Comparison of ENCODE assay signal across 20 cellular contexts in genomic region chr7:45391618-45392451, GRCh38.
DNase-seq lines count a peak whose midpoint lies in the region; ATAC-seq and TF ChIP-seq lines count a peak whose summit lies in the region.
"Had no signal": no experiment of that assay in that cellular context is flagged by ENCODE, and none has a peak within 500 bp of the region (broad histone marks: within the 10 kb centered on the region; RNA-seq: fewer than 3 reads in every experiment).

No MANE protein-coding gene starts in this region.

- no peaks in the 10 kb centered on the region for H3K4me1 ChIP-seq in HCT116 (ENCODE audit: control insufficient read depth in 1 of 2, insufficient read depth in 2 of 2, low read length in 2 of 2)
- H3K4me1 ChIP-seq in vagina: no peaks in the 10 kb centered on the region
- H3K4me1 ChIP-seq: BLaER1, Peyer's patch had no signal

- TF ChIP-seq POLR2A in HCT116 (IDR thresholded peaks at IDR 0.05; ENCODE audit: borderline replicate concordance, extremely low read depth, insufficient read depth, insufficient read length): no peak
- TF ChIP-seq POLR2A in vagina (IDR thresholded peaks at IDR 0.05): no peak

- no peak overlapping the region for H3K27ac Mint-ChIP-seq in activated CD4-positive, alpha-beta T cell treated with anti-CD3 and anti-CD28 coated beads, Interleukin-2, amount 10 ng/mL, durations not matched to agents 24 days and 14 days
- H3K27ac Mint-ChIP-seq in activated CD4-positive, alpha-beta T cell treated with anti-CD3 and anti-CD28 coated beads for 36 hours: no peak overlapping the region
- H3K27ac Mint-ChIP-seq: CD8-positive, alpha-beta T cell had no signal

- H3K27me3 ChIP-seq in HCT116 (ENCODE audit: insufficient read depth, low read length) (peaks cover 15% of the 10 kb centered on the region; the same call in 1 of the 2 replicates), vagina (no peaks in the 10 kb centered on the region)
- H3K27me3 ChIP-seq: BLaER1, Peyer's patch had no signal

- H3K4me3 ChIP-seq in HCT116 (replicated peaks in 1 of 2; ENCODE audit: low read depth in 1 of 2, low read length in 2 of 2) (no peak overlapping the region), vagina (no peak overlapping the region)
- H3K4me3 ChIP-seq: BLaER1, GM12878, Peyer's patch had no signal

- intact Hi-C loops in activated CD4-positive, alpha-beta T cell treated with anti-CD3 and anti-CD28 coated beads, Interleukin-2, amount 10 ng/mL, durations not matched to agents 24 days and 14 days (cut with micrococcal nuclease): no loop called here
- intact Hi-C loops in activated CD4-positive, alpha-beta T cell treated with anti-CD3 and anti-CD28 coated beads for 36 hours (cut with DNase I, micrococcal nuclease): no loop called here
- intact Hi-C loops in HCT116 (cut with micrococcal nuclease) (no loop called here), vagina (cut with DNase I) (no loop called here)

- no peak overlapping the region for H2AFZ ChIP-seq in HCT116 (ENCODE audit: low read depth, low read length, poor library complexity, severe bottlenecking)

- no peaks in the 10 kb centered on the region for H3K79me2 ChIP-seq in HCT116 (ENCODE audit: insufficient read depth, low read length)

- ATAC-seq in activated CD4-positive, alpha-beta T cell treated with anti-CD3 and anti-CD28 coated beads for 36 hours: no peak
- ATAC-seq in HCT116 (no peak), HG02759 (IDR thresholded peaks at IDR 0.05; ENCODE audit: unreplicated experiment) (no peak), GM21526 (IDR thresholded peaks at IDR 0.05; ENCODE audit: low FRiP score, unreplicated experiment) (no peak)
- ATAC-seq: CD8-positive, alpha-beta T cell; GM12878; Right ventricle myocardium inferior had no signal

- no peak for TF ChIP-seq RAD21 in HCT116 (IDR thresholded peaks at IDR 0.05; ENCODE audit: low read depth)

- DNase-seq in activated CD4-positive, alpha-beta T cell treated with anti-CD3 and anti-CD28 coated beads, Interleukin-2, amount 10 ng/mL, durations not matched to agents 24 days and 14 days: peak; percentile 44
- DNase-seq in activated CD4-positive, alpha-beta T cell treated with anti-CD3 and anti-CD28 coated beads for 36 hours: no peak
- DNase-seq in HCT116 (ENCODE audit: low read depth, low spot score) (no peak), ecto neural progenitor cell (ENCODE audit: low spot score) (peak; percentile 31), vagina (ENCODE audit: extremely low spot score in 2 of 2) (peak; percentile 65 to 93), cortex of kidney (lab: John Stamatoyannopoulos, UW) (no peak)
- DNase-seq: Calu3; CD8-positive, alpha-beta T cell; GF-D8; NCI-H1105 treated with DMSO at 0.1 percent for 48 hours; NCI-H1694; NCI-H2081 treated with DMSO at 0.1 percent for 48 hours; NCI-H748 treated with DMSO at 0.1 percent for 48 hours; NK-92 treated with Interleukin-12 subunit alpha and Interleukin-12 subunit beta, amount 100 ng/mL, for 24 hours; Peyer's patch had no signal

- H3K36me3 Mint-ChIP-seq in activated CD4-positive, alpha-beta T cell treated with anti-CD3 and anti-CD28 coated beads, Interleukin-2, amount 10 ng/mL, durations not matched to agents 24 days and 14 days (ENCODE audit: low read depth): no peaks in the 10 kb centered on the region
- H3K36me3 Mint-ChIP-seq in activated CD4-positive, alpha-beta T cell treated with anti-CD3 and anti-CD28 coated beads for 36 hours (ENCODE audit: low read depth): no peaks in the 10 kb centered on the region
- H3K36me3 Mint-ChIP-seq: CD8-positive, alpha-beta T cell had no signal

- no peaks in the 10 kb centered on the region for H3K4me1 Mint-ChIP-seq in activated CD4-positive, alpha-beta T cell treated with anti-CD3 and anti-CD28 coated beads, Interleukin-2, amount 10 ng/mL, durations not matched to agents 24 days and 14 days
- H3K4me1 Mint-ChIP-seq in activated CD4-positive, alpha-beta T cell treated with anti-CD3 and anti-CD28 coated beads for 36 hours: no peaks in the 10 kb centered on the region

- POLR2A ChIA-PET in activated CD4-positive, alpha-beta T cell treated with anti-CD3 and anti-CD28 coated beads for 36 hours (lab: Charles Lee): no interaction called here
- POLR2A ChIA-PET in HCT116 (lab: Charles Lee): no interaction called here

- TF ChIP-seq CTCF in HCT116 (IDR thresholded peaks at IDR 0.05 in 2 of 3, conservative IDR thresholded peaks at IDR 0.05 in 1 of 3; ENCODE audit: borderline replicate concordance in 1 of 3, insufficient read depth in 1 of 3, low read depth in 2 of 3, low read length in 2 of 3) (peak in 2 of 3 experiments; percentile 27 to 29; a peak in 2 of 6 replicates), vagina (IDR thresholded peaks at IDR 0.05) (no peak)

- RAD21 ChIA-PET in HCT116 (lab: Charles Lee; ENCODE audit: low non-redundant PET in 1 of 2, low total read pairs in 2 of 2, uncharacterized antibody in 2 of 2, unreplicated experiment in 2 of 2): no interaction called here

- H3K27me3 Mint-ChIP-seq in activated CD4-positive, alpha-beta T cell treated with anti-CD3 and anti-CD28 coated beads, Interleukin-2, amount 10 ng/mL, durations not matched to agents 24 days and 14 days: no peaks in the 10 kb centered on the region
- H3K27me3 Mint-ChIP-seq in activated CD4-positive, alpha-beta T cell treated with anti-CD3 and anti-CD28 coated beads for 36 hours: no peaks in the 10 kb centered on the region

- H3K4me3 Mint-ChIP-seq in activated CD4-positive, alpha-beta T cell treated with anti-CD3 and anti-CD28 coated beads, Interleukin-2, amount 10 ng/mL, durations not matched to agents 24 days and 14 days: no peak overlapping the region
- H3K4me3 Mint-ChIP-seq in activated CD4-positive, alpha-beta T cell treated with anti-CD3 and anti-CD28 coated beads for 36 hours: no peak overlapping the region
- H3K4me3 Mint-ChIP-seq: CD8-positive, alpha-beta T cell had no signal

- BruUV-seq in HCT116 (replicated peaks; lab: Mats Ljungman, UMichigan): no TSS peak

- H3K9me3 ChIP-seq in HCT116 (ENCODE audit: control insufficient read depth in 1 of 2, insufficient read depth in 1 of 2, low read depth in 1 of 2, low read length in 2 of 2) (no peaks in the 10 kb centered on the region), vagina (no peaks in the 10 kb centered on the region)

- H3K4me2 ChIP-seq in HCT116 (ENCODE audit: low read length): no peak overlapping the region
- H3K4me2 ChIP-seq: BLaER1 had no signal

- H3K36me3 ChIP-seq in HCT116 (ENCODE audit: control insufficient read depth in 1 of 2, insufficient read depth in 2 of 2, low read length in 2 of 2): no peaks in the 10 kb centered on the region
- H3K36me3 ChIP-seq in vagina: no peaks in the 10 kb centered on the region
- H3K36me3 ChIP-seq: BLaER1, Peyer's patch had no signal

- no peaks in the 10 kb centered on the region for H4K20me1 ChIP-seq in HCT116 (ENCODE audit: insufficient read depth)
- H4K20me1 ChIP-seq: BLaER1 had no signal

- no peak overlapping the region for H3K27ac ChIP-seq in HCT116 (ENCODE audit: low read depth, low read length)
- H3K27ac ChIP-seq in vagina: no peak overlapping the region
- H3K27ac ChIP-seq: BLaER1, Peyer's patch had no signal

- no peak overlapping the region for H3K9ac ChIP-seq in HCT116 (ENCODE audit: low read length)
- H3K9ac ChIP-seq: BLaER1 had no signal

- H3K9me3 Mint-ChIP-seq in activated CD4-positive, alpha-beta T cell treated with anti-CD3 and anti-CD28 coated beads, Interleukin-2, amount 10 ng/mL, durations not matched to agents 24 days and 14 days: peaks cover 6% of the 10 kb centered on the region
- H3K9me3 Mint-ChIP-seq in activated CD4-positive, alpha-beta T cell treated with anti-CD3 and anti-CD28 coated beads for 36 hours (ENCODE audit: low read depth): peaks cover 6% of the 10 kb centered on the region

- no peaks in the 10 kb centered on the region for H3K9me2 ChIP-seq in HCT116 (ENCODE audit: insufficient read depth)

- CTCF ChIA-PET in activated CD4-positive, alpha-beta T cell treated with anti-CD3 and anti-CD28 coated beads for 36 hours (lab: Charles Lee): no interaction called here
- CTCF ChIA-PET in HCT116 (lab: Charles Lee): no interaction called here

TF ChIP-seq in HCT116, 20 proteins besides CTCF, POLR2A, EP300 and RAD21 (continues in another document):
- TF ChIP-seq EGR1 (IDR thresholded peaks at IDR 0.05; ENCODE audit: low read depth): no peak
- TF ChIP-seq ZNF274 (IDR thresholded peaks at IDR 0.05; ENCODE audit: low read depth, low read length): no peak
- TF ChIP-seq SIN3A (IDR thresholded peaks at IDR 0.05; ENCODE audit: low read depth): no peak
- TF ChIP-seq ZFX (IDR thresholded peaks at IDR 0.05): no peak
- TF ChIP-seq TCF7L2 (IDR thresholded peaks at IDR 0.05; ENCODE audit: borderline replicate concordance, extremely low read depth, insufficient read depth, insufficient read length): no peak
- TF ChIP-seq SRF (IDR thresholded peaks at IDR 0.05; ENCODE audit: low read depth): no peak
- TF ChIP-seq POLR2AphosphoS5 (IDR thresholded peaks at IDR 0.05; ENCODE audit: low read depth, low read length): no peak
- no peak for TF ChIP-seq ATF3 (IDR thresholded peaks at IDR 0.05)
- no peak for TF ChIP-seq EZH2phosphoT487 (IDR thresholded peaks at IDR 0.05; ENCODE audit: borderline replicate concordance)
- TF ChIP-seq JUND (IDR thresholded peaks at IDR 0.05): no peak
- TF ChIP-seq, protein P1, sequence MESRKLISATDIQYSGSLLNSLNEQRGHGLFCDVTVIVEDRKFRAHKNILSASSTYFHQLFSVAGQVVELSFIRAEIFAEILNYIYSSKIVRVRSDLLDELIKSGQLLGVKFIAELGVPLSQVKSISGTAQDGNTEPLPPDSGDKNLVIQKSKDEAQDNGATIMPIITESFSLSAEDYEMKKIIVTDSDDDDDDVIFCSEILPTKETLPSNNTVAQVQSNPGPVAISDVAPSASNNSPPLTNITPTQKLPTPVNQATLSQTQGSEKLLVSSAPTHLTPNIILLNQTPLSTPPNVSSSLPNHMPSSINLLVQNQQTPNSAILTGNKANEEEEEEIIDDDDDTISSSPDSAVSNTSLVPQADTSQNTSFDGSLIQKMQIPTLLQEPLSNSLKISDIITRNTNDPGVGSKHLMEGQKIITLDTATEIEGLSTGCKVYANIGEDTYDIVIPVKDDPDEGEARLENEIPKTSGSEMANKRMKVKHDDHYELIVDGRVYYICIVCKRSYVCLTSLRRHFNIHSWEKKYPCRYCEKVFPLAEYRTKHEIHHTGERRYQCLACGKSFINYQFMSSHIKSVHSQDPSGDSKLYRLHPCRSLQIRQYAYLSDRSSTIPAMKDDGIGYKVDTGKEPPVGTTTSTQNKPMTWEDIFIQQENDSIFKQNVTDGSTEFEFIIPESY (IDR thresholded peaks at IDR 0.05; ENCODE audit: extremely low read depth, insufficient replicate concordance, low read length): no peak
- TF ChIP-seq EZH2 (IDR thresholded peaks at IDR 0.05): no peak
- no peak for TF ChIP-seq CEBPB (IDR thresholded peaks at IDR 0.05; ENCODE audit: low read depth)
- no peak for TF ChIP-seq FOSL1 (IDR thresholded peaks at IDR 0.05; ENCODE audit: low read depth)
- no peak for TF ChIP-seq ELF1 (IDR thresholded peaks at IDR 0.05; ENCODE audit: borderline replicate concordance, low read depth)

Comparison
In these comparisons a context has a peak if more than half of its experiments do, and no peak if none do; other contexts are left out.
1. DNase-seq: peak in activated CD4-positive, alpha-beta T cell treated with anti-CD3 and anti-CD28 coated beads, Interleukin-2, amount 10 ng/mL, durations not matched to agents 24 days and 14 days (single experiment), ecto neural progenitor cell (single experiment) and vagina (2 of 2); none in activated CD4-positive, alpha-beta T cell treated with anti-CD3 and anti-CD28 coated beads for 36 hours (single experiment), HCT116 (single experiment) and cortex of kidney (single experiment).
2. CTCF ChIP-seq: peak in HCT116 (2 of 3); none in vagina (0 of 3).